In genomic region chr2:240060977-240061591, GRCh38 we compare ENCODE assay signal across 8 cellular contexts. TPM values are rescaled to one million over a fixed set of nuclear protein-coding genes. Genes with fewer than 3 reads are reported as not detected.
DNase-seq lines count a peak whose midpoint lies in the region; ATAC-seq and TF ChIP-seq lines count a peak whose summit lies in the region.

No MANE protein-coding gene starts in this region.

- H3K27me3 Mint-ChIP-seq in CD4-positive, alpha-beta T cell = peaks cover 33% of the 10 kb centered on the region

- peaks cover 16% of the 10 kb centered on the region for H3K27me3 ChIP-seq in CD4-positive, alpha-beta T cell (ENCODE audit: control insufficient read depth, insufficient read depth, low read length)

- no peaks in the 10 kb centered on the region for H3K9me3 Mint-ChIP-seq in CD4-positive, alpha-beta T cell

- POLR2A ChIA-PET in CD4-positive, alpha-beta T cell (lab: Charles Lee) = interaction anchor here (1.1 kb wide), 1 partner anchor 83 kb away, joined by 7 read pairs; no protein-coding TSS in a partner anchor

- peak; percentile 85 for ATAC-seq in CD4-positive, alpha-beta T cell (ENCODE audit: poor library complexity)
- no peak for ATAC-seq in GM19397 (IDR thresholded peaks at IDR 0.05; ENCODE audit: unreplicated experiment)

- H3K27ac ChIP-seq in CD4-positive, alpha-beta T cell (ENCODE audit: low read depth, low read length) = no peak overlapping the region

- H3K9me3 ChIP-seq in CD4-positive, alpha-beta T cell (ENCODE audit: control insufficient read depth, low read length) = no peaks in the 10 kb centered on the region

- TF ChIP-seq CTCF in CD4-positive, alpha-beta T cell (IDR thresholded peaks at IDR 0.05) = peak; percentile 65

- intact Hi-C loops in CD4-positive, alpha-beta T cell (cut with DNase I, micrococcal nuclease) = loop anchor here (1.0 to 10.0 kb wide), 3 partner anchors 82 to 374 kb away; partner anchors contain the start of gene GPC1 (in 1 of the 2)

- H3K4me3 Mint-ChIP-seq in CD4-positive, alpha-beta T cell = no peak overlapping the region

- CTCF ChIA-PET in CD4-positive, alpha-beta T cell (lab: Charles Lee) = interaction anchor here (0.7 to 4.2 kb wide), 2 partner anchors 40 to 82 kb away, joined by 3 to 56 read pairs; no protein-coding TSS in a partner anchor

- H3K27ac Mint-ChIP-seq in CD4-positive, alpha-beta T cell = no peak overlapping the region

- H3K4me1 Mint-ChIP-seq in CD4-positive, alpha-beta T cell (ENCODE audit: low read depth) = no peaks in the 10 kb centered on the region

- DNase-seq in CD4-positive, alpha-beta T cell = peak in 8 of 10 experiments; percentile 22 to 41 (median 31)
- DNase-seq in H4 (ENCODE audit: low spot score) (peak; percentile 32), NCI-H69 (lab: John Stamatoyannopoulos, UW) (peak; percentile 43), globus pallidus (ENCODE audit: low spot score) (peak; percentile 75), putamen (ENCODE audit: low spot score) (peak; percentile 66), cerebellar nuclear complex (lab: John Stamatoyannopoulos, UW) (no peak)
- DNase-seq in activated gamma-delta T cell treated with anti-CD3 and anti-CD28 coated beads, Interleukin-2, amount 50 U/mL, for 16 hours (ENCODE audit: low read depth) = peak; percentile 21

- no peaks in the 10 kb centered on the region for H3K36me3 Mint-ChIP-seq in CD4-positive, alpha-beta T cell (ENCODE audit: low read depth)

RNA-seq across cellular contexts. Expression of gene OR6B3, which starts 7.8 kb away (rescaled TPM):
- not detected for total RNA-seq in CD4-positive, alpha-beta T cell
- not detected in 2 replicates for total RNA-seq in H4 (2014; rRNA removed; shearing (Covaris generic))

RNA-seq across cellular contexts. Expression of gene OR6B2, which starts 30.9 kb away (rescaled TPM):
- total RNA-seq in CD4-positive, alpha-beta T cell = not detected
- total RNA-seq in H4 (2014; rRNA removed; shearing (Covaris generic)) = not detected in 2 replicates

RNA-seq across cellular contexts. Expression of gene NDUFA10, which starts 35.9 kb away (rescaled TPM):
- 10 to 100 TPM; 92.1 to 97.7 TPM for total RNA-seq in CD4-positive, alpha-beta T cell
- total RNA-seq in H4 (2014; rRNA removed; shearing (Covaris generic)) = 184 and 192 TPM in 2 replicates

Comparison
In these comparisons a context has a peak if more than half of its experiments do, and no peak if none do; other contexts are left out.
1. DNase-seq: peak in CD4-positive, alpha-beta T cell (8 of 10), H4 (single experiment), NCI-H69 (single experiment), activated gamma-delta T cell treated with anti-CD3 and anti-CD28 coated beads, Interleukin-2, amount 50 U/mL, for 16 hours (single experiment), globus pallidus (single experiment) and putamen (single experiment); none in cerebellar nuclear complex (0 of 2).